ENCODE assay signal across 12 cellular contexts in the genomic region with DNA sequence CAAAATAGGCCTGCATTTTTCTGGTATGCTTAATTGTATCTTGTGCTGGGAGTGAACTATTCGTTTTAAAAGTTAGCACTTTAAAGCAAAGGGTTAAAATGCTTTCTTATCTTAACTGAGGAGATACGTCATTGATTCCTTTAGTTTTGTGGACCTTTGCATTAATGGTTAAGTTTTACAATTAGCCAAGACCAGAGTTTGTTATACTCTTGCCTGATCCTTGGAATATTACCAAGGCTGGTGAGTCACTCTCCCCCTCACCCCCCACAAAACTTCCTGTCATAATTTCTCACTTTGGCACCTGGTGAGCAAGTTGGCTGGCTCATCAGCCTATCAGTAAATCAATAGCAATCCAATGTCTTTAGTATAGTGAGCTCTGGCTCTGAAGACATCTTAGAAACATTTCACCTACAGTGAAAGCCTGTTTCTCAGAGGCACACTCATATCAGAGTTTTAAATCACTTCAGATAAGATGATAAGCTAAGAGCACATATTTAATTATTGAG. TPM values are rescaled to one million over a fixed set of nuclear protein-coding genes. Genes with fewer than 3 reads are reported as not detected.
A peak's percentile ranks its signal among the peaks of the same experiment; 100 is the strongest.
DNase-seq lines count a peak whose midpoint lies in the region; ATAC-seq, FAIRE-seq and TF ChIP-seq lines count a peak whose summit lies in the region.
"Had no signal": no experiment of that assay in that cellular context is flagged by ENCODE, and none has a peak within 500 bp of the region (broad histone marks: within the 10 kb centered on the region; RNA-seq: fewer than 3 reads in every experiment).

No MANE protein-coding gene starts in this region.

- POLR2A ChIA-PET in GM10248 (lab: Yijun Ruan, JAX), result interaction anchor here (0.6 kb wide), 1 partner anchor 127 kb away, joined by 3 read pairs; no protein-coding TSS in a partner anchor

- ATAC-seq in GM19467 (IDR thresholded peaks at IDR 0.05; ENCODE audit: unreplicated experiment), result no peak

- no peak overlapping the region for H3K4me3 ChIP-seq in adipocyte (ENCODE audit: low read length)
- H3K4me3 ChIP-seq: dorsolateral prefrontal cortex had no signal

- FAIRE-seq in urothelium cell line (lab: Jason Lieb, UNC), result no peak
- FAIRE-seq: kidney had no signal

- DNase-seq in DMS53 (lab: John Stamatoyannopoulos, UW) (peak; percentile 32), DMS53 treated with DMSO at 0.1 percent for 48 hours (lab: John Stamatoyannopoulos, UW; ENCODE audit: unreplicated experiment) (no peak), adipocyte (ENCODE audit: low read depth) (peak; percentile 54), iris pigment epithelial cell (ENCODE audit: low read depth) (peak; percentile 90), urothelium cell line (ENCODE audit: low spot score) (peak; percentile 44), GM10248 (ENCODE audit: extremely low spot score) (no peak), SK-N-DZ (ENCODE audit: low spot score) (no peak)
- DNase-seq: 8988T, dorsolateral prefrontal cortex, kidney, NCI-H2171 had no signal

- TF ChIP-seq CTCF in GM10248 (IDR thresholded peaks at IDR 0.05; ENCODE audit: control extremely low read depth, extremely low read depth, low read depth, missing control alignments), result no peak

- peaks cover 33% of the 10 kb centered on the region for H3K4me1 ChIP-seq in adipocyte (ENCODE audit: control insufficient read depth, insufficient read depth, low read length)

- no peaks in the 10 kb centered on the region for H3K27me3 ChIP-seq in adipocyte (replicated peaks; ENCODE audit: control insufficient read depth, insufficient read depth, low read length)
- H3K27me3 ChIP-seq: dorsolateral prefrontal cortex had no signal

- H3K9me3 ChIP-seq in adipocyte (ENCODE audit: control insufficient read depth, low read length), result no peaks in the 10 kb centered on the region

- no peak overlapping the region for H3K9ac ChIP-seq in adipocyte (ENCODE audit: low read length)

- CTCF ChIA-PET in GM10248 (lab: Yijun Ruan, JAX), result no interaction called here

- no peaks in the 10 kb centered on the region for H3K36me3 ChIP-seq in adipocyte (ENCODE audit: control insufficient read depth, insufficient read depth, low read length, severe bottlenecking)

RNA-seq across cellular contexts. Expression of gene SLC2A2, which starts 26.7 kb away (rescaled TPM):
- not detected in 2 replicates for polyA plus RNA-seq in SK-N-DZ (2014; cell fraction: cytosol; rRNA removed)
- not detected in 2 replicates for polyA plus RNA-seq in SK-N-DZ (2014; cell fraction: nucleus; rRNA removed)

Comparison
In these comparisons a context has a peak if more than half of its experiments do, and no peak if none do; other contexts are left out.
1. DNase-seq: peak in DMS53 (single experiment), adipocyte (single experiment), iris pigment epithelial cell (single experiment) and urothelium cell line (single experiment); none in DMS53 treated with DMSO at 0.1 percent for 48 hours (single experiment), GM10248 (single experiment) and SK-N-DZ (single experiment).